Comparison of ENCODE assay signal across 26 cellular contexts in genomic region chr6:126143650-126144260, GRCh38.
DNase-seq lines count a peak whose midpoint lies in the region; ATAC-seq and TF ChIP-seq lines count a peak whose summit lies in the region.
"Had no signal": no experiment of that assay in that cellular context is flagged by ENCODE, and none has a peak within 500 bp of the region (broad histone marks: within the 10 kb centered on the region; RNA-seq: fewer than 3 reads in every experiment).

No MANE protein-coding gene starts in this region.

- no peak overlapping the region for H2AFZ ChIP-seq in GM23338
- H2AFZ ChIP-seq in neuronal stem cell (ENCODE audit: low read length): no peak overlapping the region

- no peak overlapping the region for H3K4me2 ChIP-seq in GM23338
- H3K4me2 ChIP-seq in neuronal stem cell (ENCODE audit: insufficient read depth, low read length, poor library complexity, severe bottlenecking): no peak overlapping the region

- H3K4me1 ChIP-seq in GM23338 (ENCODE audit: insufficient read depth) (peaks cover 11% of the 10 kb centered on the region; the same call in 1 of the 2 replicates), neuronal stem cell (ENCODE audit: control insufficient read depth in 2 of 2, insufficient read depth in 1 of 2, low read depth in 1 of 2, low read length in 2 of 2) (peaks cover 8 to 9% of the 10 kb centered on the region in 2 donors), upper lobe of left lung (no peaks in the 10 kb centered on the region)
- H3K4me1 ChIP-seq: breast epithelium, foreskin keratinocyte, lower lobe of right lung, sigmoid colon, SJSA1, testis had no signal

- no peak for TF ChIP-seq EP300 in upper lobe of left lung (IDR thresholded peaks at IDR 0.05)

- H2BK5ac ChIP-seq in neuronal stem cell (ENCODE audit: low read length): no peak overlapping the region

- DNase-seq in GM23338 (ENCODE audit: low spot score) (no peak), NCI-H524 (lab: John Stamatoyannopoulos, UW) (peak; percentile 44 to 73), cerebellar cortex (ENCODE audit: low spot score) (peak; percentile 5), neuronal stem cell (ENCODE audit: low spot score) (peak; percentile 92), T1000 (lab: John Stamatoyannopoulos, UW) (no peak), NCI-H128 (lab: John Stamatoyannopoulos, UW; ENCODE audit: unreplicated experiment) (no peak), upper lobe of left lung (no peak)
- DNase-seq in activated CD4-positive, CD25-positive, alpha-beta regulatory T cell treated with anti-CD3 and anti-CD28 coated beads, Interleukin-2, amount 50 U/mL, for 72 hours: no peak
- DNase-seq: activated CD8-positive, alpha-beta memory T cell treated with anti-CD3 and anti-CD28 coated beads, Interleukin-2, amount 50 U/mL, for 48 hours; activated naive CD8-positive, alpha-beta T cell treated with anti-CD3 and anti-CD28 coated beads, Interleukin-2, amount 10 ng/mL, durations not matched to agents 7 days and 5 days; CD4-positive, CD25-positive, alpha-beta regulatory T cell; dermis blood vessel endothelial cell; foreskin keratinocyte; islet precursor cell; lower lobe of right lung; NCI-H1436; NCI-H226; occipital lobe; Peyer's patch; sigmoid colon; testis had no signal

- no peaks in the 10 kb centered on the region for H3K79me2 ChIP-seq in GM23338 (replicated peaks; ENCODE audit: insufficient read depth)

- H3K14ac ChIP-seq in neuronal stem cell (ENCODE audit: low read length): no peak overlapping the region

- H3K4me3 Mint-ChIP-seq in GM23338: no peak overlapping the region
- H3K4me3 Mint-ChIP-seq: activated naive CD8-positive, alpha-beta T cell treated with anti-CD3 and anti-CD28 coated beads, Interleukin-2, amount 10 ng/mL, durations not matched to agents 7 days and 5 days; CD4-positive, CD25-positive, alpha-beta regulatory T cell; stimulated activated effector memory CD8-positive, alpha-beta T cell treated with anti-CD3 and anti-CD28 coated beads, Interleukin-12 subunit alpha, Interleukin-12 subunit beta, amount 100 ng/mL, for 72 hours; T-helper 1 cell treated with Interleukin-12 subunit alpha and Interleukin-12 subunit beta and Interleukin-4 antibody, amounts not matched to agents 30 μg/mL and 1 μg/mL, for 36 hours had no signal

- TF ChIP-seq CTCF in GM23338 (conservative IDR thresholded peaks at IDR 0.05; ENCODE audit: low read depth in 2 of 2) (no peak), upper lobe of left lung (IDR thresholded peaks at IDR 0.05) (no peak)

- H3K4me1 Mint-ChIP-seq in GM23338: peaks cover 4% of the 10 kb centered on the region; the same call in 1 of the 3 replicates
- H3K4me1 Mint-ChIP-seq: activated naive CD8-positive, alpha-beta T cell treated with anti-CD3 and anti-CD28 coated beads, Interleukin-2, amount 10 ng/mL, durations not matched to agents 7 days and 5 days; CD4-positive, CD25-positive, alpha-beta regulatory T cell; stimulated activated effector memory CD8-positive, alpha-beta T cell treated with anti-CD3 and anti-CD28 coated beads, Interleukin-12 subunit alpha, Interleukin-12 subunit beta, amount 100 ng/mL, for 72 hours had no signal

- no peaks in the 10 kb centered on the region for H3K36me3 Mint-ChIP-seq in GM23338 (ENCODE audit: low read depth)
- H3K36me3 Mint-ChIP-seq: activated naive CD8-positive, alpha-beta T cell treated with anti-CD3 and anti-CD28 coated beads, Interleukin-2, amount 10 ng/mL, durations not matched to agents 7 days and 5 days; CD4-positive, CD25-positive, alpha-beta regulatory T cell; stimulated activated effector memory CD8-positive, alpha-beta T cell treated with anti-CD3 and anti-CD28 coated beads, Interleukin-12 subunit alpha, Interleukin-12 subunit beta, amount 100 ng/mL, for 72 hours had no signal

- H3K4ac ChIP-seq in neuronal stem cell (ENCODE audit: low read length): no peak overlapping the region

- no peak overlapping the region for H3K27ac Mint-ChIP-seq in GM23338
- H3K27ac Mint-ChIP-seq: activated naive CD8-positive, alpha-beta T cell treated with anti-CD3 and anti-CD28 coated beads, Interleukin-2, amount 10 ng/mL, durations not matched to agents 7 days and 5 days; CD4-positive, CD25-positive, alpha-beta regulatory T cell; stimulated activated effector memory CD8-positive, alpha-beta T cell treated with anti-CD3 and anti-CD28 coated beads, Interleukin-12 subunit alpha, Interleukin-12 subunit beta, amount 100 ng/mL, for 72 hours; T-helper 1 cell treated with Interleukin-12 subunit alpha and Interleukin-12 subunit beta and Interleukin-4 antibody, amounts not matched to agents 30 μg/mL and 1 μg/mL, for 36 hours had no signal

- peaks cover 2% of the 10 kb centered on the region for H3K79me1 ChIP-seq in neuronal stem cell (ENCODE audit: low read depth, low read length)

- H3K9me3 Mint-ChIP-seq in GM23338: no peaks in the 10 kb centered on the region
- H3K9me3 Mint-ChIP-seq: activated naive CD8-positive, alpha-beta T cell treated with anti-CD3 and anti-CD28 coated beads, Interleukin-2, amount 10 ng/mL, durations not matched to agents 7 days and 5 days; stimulated activated effector memory CD8-positive, alpha-beta T cell treated with anti-CD3 and anti-CD28 coated beads, Interleukin-12 subunit alpha, Interleukin-12 subunit beta, amount 100 ng/mL, for 72 hours; T-helper 1 cell treated with Interleukin-12 subunit alpha and Interleukin-12 subunit beta and Interleukin-4 antibody, amounts not matched to agents 30 μg/mL and 1 μg/mL, for 36 hours had no signal

- H4K91ac ChIP-seq in neuronal stem cell (ENCODE audit: low read depth, low read length, poor library complexity): no peak overlapping the region

- no peak overlapping the region for H2BK12ac ChIP-seq in neuronal stem cell (ENCODE audit: low read length)

- H3K27me3 Mint-ChIP-seq in GM23338 (ENCODE audit: insufficient read depth, low read depth, poor library complexity): no peaks in the 10 kb centered on the region
- H3K27me3 Mint-ChIP-seq: activated naive CD8-positive, alpha-beta T cell treated with anti-CD3 and anti-CD28 coated beads, Interleukin-2, amount 10 ng/mL, durations not matched to agents 7 days and 5 days; CD4-positive, CD25-positive, alpha-beta regulatory T cell had no signal

- whole genome bisulfite sequencing in neuronal stem cell (ENCODE audit: extremely low coverage in 2 of 2, insufficient read length in 2 of 2, insufficient replicate concordance in 1 of 2), 2 donors: no CpG with 5 or more reads among the region's 3 CpGs
- WGBS in upper lobe of left lung, 2 donors: 67 to 75% methylated on average over 3 of the region's 3 CpGs

- H3K27ac ChIP-seq in GM23338 (ENCODE audit: low read depth) (no peak overlapping the region), neuronal stem cell (replicated peaks; ENCODE audit: low read length) (no peak overlapping the region), upper lobe of left lung (no peak overlapping the region)
- H3K27ac ChIP-seq: breast epithelium, foreskin keratinocyte, lower lobe of right lung, Peyer's patch, sigmoid colon, SJSA1, testis, VCaP had no signal

- H3K4me3 ChIP-seq in GM23338 (no peak overlapping the region), neuronal stem cell (ENCODE audit: low read length in 2 of 2) (no peak overlapping the region), upper lobe of left lung (no peak overlapping the region)
- H3K4me3 ChIP-seq: breast epithelium, lower lobe of right lung, Peyer's patch, sigmoid colon, SJSA1, testis had no signal

- H3K18ac ChIP-seq in neuronal stem cell (ENCODE audit: low read length): no peak overlapping the region

- H3K9ac ChIP-seq in neuronal stem cell (ENCODE audit: low read depth, low read length, poor library complexity): no peak overlapping the region

- no peak overlapping the region for H3K23ac ChIP-seq in neuronal stem cell (ENCODE audit: low read depth, low read length, poor library complexity)

- peaks cover 0 to 16% of the 10 kb centered on the region in 2 donors for H3K9me3 ChIP-seq in neuronal stem cell (replicated peaks in 1 of 2; ENCODE audit: control insufficient read depth in 2 of 2, insufficient read depth in 1 of 2, low read depth in 1 of 2, low read length in 2 of 2)
- no peaks in the 10 kb centered on the region for H3K9me3 ChIP-seq in upper lobe of left lung
- H3K9me3 ChIP-seq: lower lobe of right lung, Peyer's patch, SJSA1, testis had no signal

- no peaks in the 10 kb centered on the region for H4K20me1 ChIP-seq in GM23338 (replicated peaks; ENCODE audit: insufficient read depth)

- peak; percentile 44; the same call in 2 of the 3 replicates for ATAC-seq in GM23338
- ATAC-seq in upper lobe of left lung (ENCODE audit: low FRiP score in 2 of 2): no peak
- ATAC-seq: foreskin keratinocyte; lower lobe of right lung; stimulated activated effector memory CD8-positive, alpha-beta T cell treated with anti-CD3 and anti-CD28 coated beads, Interleukin-12 subunit alpha, Interleukin-12 subunit beta, amount 100 ng/mL, for 72 hours had no signal

- H3F3A ChIP-seq in GM23338 (replicated peaks; ENCODE audit: low read depth): no peaks in the 10 kb centered on the region

- H2BK120ac ChIP-seq in neuronal stem cell (ENCODE audit: low read depth, low read length): no peak overlapping the region

- no peak for TF ChIP-seq POLR2A in upper lobe of left lung (IDR thresholded peaks at IDR 0.05)

- H3K27me3 ChIP-seq in GM23338 (ENCODE audit: insufficient read depth) (no peaks in the 10 kb centered on the region), neuronal stem cell (ENCODE audit: control insufficient read depth in 3 of 3, insufficient read depth in 3 of 3, low read depth in 1 of 3, low read length in 3 of 3) (peaks cover 0 to 32% (median 0%) of the 10 kb centered on the region in 3 experiments), upper lobe of left lung (no peaks in the 10 kb centered on the region)
- H3K27me3 ChIP-seq: breast epithelium, foreskin keratinocyte, Peyer's patch, sigmoid colon, SJSA1, testis had no signal

- H3K36me3 ChIP-seq in GM23338 (ENCODE audit: insufficient read depth): no peaks in the 10 kb centered on the region
- H3K36me3 ChIP-seq in neuronal stem cell (replicated peaks in 1 of 2; ENCODE audit: control insufficient read depth in 2 of 2, insufficient read depth in 2 of 2, low read length in 2 of 2): no peaks in the 10 kb centered on the region
- H3K36me3 ChIP-seq in upper lobe of left lung: no peaks in the 10 kb centered on the region
- H3K36me3 ChIP-seq: breast epithelium, lower lobe of right lung, Peyer's patch, sigmoid colon, SJSA1 had no signal

- H3K9me2 ChIP-seq in GM23338 (ENCODE audit: insufficient read depth): no peaks in the 10 kb centered on the region

- no peak overlapping the region for H2AK5ac ChIP-seq in neuronal stem cell (ENCODE audit: low read depth, low read length)

- H4K8ac ChIP-seq in neuronal stem cell (ENCODE audit: low read depth, low read length): no peak overlapping the region

- no peak overlapping the region for H2BK15ac ChIP-seq in neuronal stem cell (ENCODE audit: low read length)

TF ChIP-seq in GM23338, 12 proteins besides CTCF, POLR2A, EP300 and RAD21 (continues in another document):
- no peak for TF ChIP-seq STAT1 (IDR thresholded peaks at IDR 0.05; ENCODE audit: unreplicated experiment)

Comparison
In these comparisons a context has a peak if more than half of its experiments do, and no peak if none do; other contexts are left out.
1. DNase-seq: peak in NCI-H524 (2 of 2), cerebellar cortex (single experiment) and neuronal stem cell (single experiment); none in GM23338 (single experiment), T1000 (single experiment), NCI-H128 (single experiment), upper lobe of left lung (0 of 2) and activated CD4-positive, CD25-positive, alpha-beta regulatory T cell treated with anti-CD3 and anti-CD28 coated beads, Interleukin-2, amount 50 U/mL, for 72 hours (single experiment).